1 cellular context compared by ENCODE assay signal in the genomic region with DNA sequence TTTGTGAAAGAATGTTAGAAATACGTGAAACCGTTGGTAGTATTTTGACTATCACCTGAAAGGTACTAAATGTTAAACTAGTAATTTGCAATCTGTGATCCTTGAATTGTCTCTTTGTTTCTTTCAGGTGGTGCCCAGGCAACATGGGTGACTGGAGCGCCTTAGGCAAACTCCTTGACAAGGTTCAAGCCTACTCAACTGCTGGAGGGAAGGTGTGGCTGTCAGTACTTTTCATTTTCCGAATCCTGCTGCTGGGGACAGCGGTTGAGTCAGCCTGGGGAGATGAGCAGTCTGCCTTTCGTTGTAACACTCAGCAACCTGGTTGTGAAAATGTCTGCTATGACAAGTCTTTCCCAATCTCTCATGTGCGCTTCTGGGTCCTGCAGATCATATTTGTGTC. TPM values are rescaled to one million over a fixed set of nuclear protein-coding genes. Genes with fewer than 3 reads are reported as not detected.
"Had no signal": no experiment of that assay in that cellular context is flagged by ENCODE, and none has a peak within 500 bp of the region (broad histone marks: within the 10 kb centered on the region; RNA-seq: fewer than 3 reads in every experiment).

No MANE protein-coding gene starts in this region.

RNA-seq across cellular contexts. Expression of a gene that starts 11.3 kb away (rescaled TPM):
- total RNA-seq: naive thymus-derived CD4-positive, alpha-beta T cell had no signal
